26 cellular contexts compared by ENCODE assay signal in the genomic region with DNA sequence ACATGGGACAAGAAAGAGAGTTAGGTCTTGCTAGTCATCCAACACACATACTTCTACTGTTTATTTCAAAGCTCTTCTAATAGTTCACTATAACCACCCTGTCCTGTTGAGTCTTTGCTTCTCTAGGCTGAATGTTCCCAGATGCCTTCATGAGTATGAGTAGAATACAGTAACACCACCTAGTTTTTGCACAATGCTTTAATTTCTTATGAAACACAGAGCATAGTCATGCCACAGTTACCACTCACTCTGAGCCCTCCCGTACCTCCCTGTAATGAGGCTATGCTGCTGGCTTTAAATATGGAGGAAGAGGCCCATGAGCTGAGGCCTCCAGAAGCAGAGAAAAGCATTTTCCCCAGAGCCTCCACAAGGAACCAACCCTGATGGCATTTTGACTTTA.
"Had no signal": no experiment of that assay in that cellular context is flagged by ENCODE, and none has a peak within 500 bp of the region (broad histone marks: within the 10 kb centered on the region; RNA-seq: fewer than 3 reads in every experiment).

No MANE protein-coding gene starts in this region.

- H3K79me2 ChIP-seq: hepatocyte had no signal

- H3K4me3 ChIP-seq: gastroesophageal sphincter, heart left ventricle, hepatocyte, left lung, prostate gland, right atrium auricular region, smooth muscle cell, suprapubic skin, transverse colon had no signal

- H3K27me3 ChIP-seq: foreskin keratinocyte, gastroesophageal sphincter, heart left ventricle, hepatocyte, left lung, right atrium auricular region, suprapubic skin, transverse colon had no signal

- H3K4me2 ChIP-seq: hepatocyte, smooth muscle cell had no signal

- H3K27ac ChIP-seq: epithelial cell of prostate, foreskin keratinocyte, gastroesophageal sphincter, heart left ventricle, hepatocyte, left lung, prostate gland, right atrium auricular region, suprapubic skin, transverse colon had no signal

- DNase-seq: cortex of kidney; effector memory CD8-positive, alpha-beta T cell; foreskin keratinocyte; heart left ventricle; left cardiac atrium; left lung; mammary epithelial cell; naive thymus-derived CD8-positive, alpha-beta T cell; nephron progenitor cell; nucleus accumbens; stimulated activated CD4-positive, alpha-beta T cell treated with anti-CD3 and anti-CD28 coated beads, Interleukin-12 subunit alpha, Interleukin-12 subunit beta, amount 100 ng/mL, for 4 hours; stimulated activated CD4-positive, alpha-beta T cell treated with anti-CD3 and anti-CD28 coated beads, Interleukin-1b, Interleukin-23, amount 100 ng/mL, for 48 hours; stimulated activated CD4-positive, alpha-beta T cell treated with anti-CD3 and anti-CD28 coated beads, Interleukin-4, amount 100 ng/mL, for 1 hour; stimulated activated CD8-positive, alpha-beta memory T cell treated with anti-CD3 and anti-CD28 coated beads, Interleukin-4, amount 100 ng/mL, for 48 hours; stimulated activated naive CD4-positive, alpha-beta T cell; stimulated activated naive CD8-positive, alpha-beta T cell treated with anti-CD3 and anti-CD28 coated beads, Interleukin-15, amount 100 ng/mL, for 72 hours; transverse colon had no signal

- H3K4me1 ChIP-seq: left lung, prostate gland, right atrium auricular region, transverse colon had no signal

- H3K9me3 ChIP-seq: gastroesophageal sphincter, heart left ventricle, left lung, prostate gland, right atrium auricular region, suprapubic skin, transverse colon had no signal

- H2AFZ ChIP-seq: hepatocyte had no signal

- H3K36me3 ChIP-seq: gastroesophageal sphincter, heart left ventricle, left lung, prostate gland, right atrium auricular region, suprapubic skin, transverse colon had no signal

- FAIRE-seq: endometrium, islet of Langerhans had no signal
